ENCODE assay signal across 18 cellular contexts in genomic region chr1:43284711-43285110, GRCh38. TPM values are rescaled to one million over a fixed set of nuclear protein-coding genes. Genes with fewer than 3 reads are reported as not detected.
DNase-seq lines count a peak whose midpoint lies in the region; ATAC-seq, FAIRE-seq and TF ChIP-seq lines count a peak whose summit lies in the region.
"Had no signal": no experiment of that assay in that cellular context is flagged by ENCODE, and none has a peak within 500 bp of the region (broad histone marks: within the 10 kb centered on the region; RNA-seq: fewer than 3 reads in every experiment).

No MANE protein-coding gene starts in this region.

- H3K23ac ChIP-seq in H1 (ENCODE audit: insufficient read length): no peak overlapping the region
- H3K23ac ChIP-seq in mesendoderm (ENCODE audit: low read length): no peak overlapping the region

- H3K14ac ChIP-seq in H1 (ENCODE audit: insufficient read length): no peak overlapping the region

- peak overlapping the region; percentile 46 for H3K4ac ChIP-seq in H1 (replicated peaks; ENCODE audit: insufficient read length, low read depth, low read length)
- no peak overlapping the region for H3K4ac ChIP-seq in mesendoderm (ENCODE audit: low read depth, low read length)

- WGBS in H1 (ENCODE audit: extremely low coverage in 1 of 2, insufficient coverage in 1 of 2, insufficient read length in 1 of 2, insufficient replicate concordance in 2 of 2, low coverage in 1 of 2, low lambda C conversion rate in 2 of 2, missing lambda C conversion rate in 1 of 2), 2 experiments: 80% methylated on average over 11 of the region's 11 CpGs; no CpG with 5 or more reads in 1 of the 2 experiments
- no CpG with 5 or more reads among the region's 11 CpGs for WGBS in mesendoderm (ENCODE audit: extremely low coverage, insufficient coverage, low lambda C conversion rate)
- WGBS in transverse colon (ENCODE audit: low coverage in 1 of 2), 2 donors: 55% methylated on average over 11 of the region's 11 CpGs; no CpG with 5 or more reads in 1 of the 2 donors
- 89 to 91% (median 89%) methylated on average over 11 of the region's 11 CpGs for WGBS in adrenal gland, 4 donors

- H3K56ac ChIP-seq in H1 (replicated peaks; ENCODE audit: insufficient read length, low read depth, low read length): no peak overlapping the region
- peak overlapping the region; percentile 47 for H3K56ac ChIP-seq in mesendoderm (ENCODE audit: low read length)

- intact Hi-C loops in transverse colon (cut with DNase I; ENCODE audit: low total_unique reads) (no loop called here), adrenal gland (cut with DNase I) (no loop called here)

- H4K8ac ChIP-seq in H1 (ENCODE audit: extremely low read depth, insufficient read depth, low read length) (peak overlapping the region; percentile 68; the same call in 1 of the 2 replicates), mesendoderm (ENCODE audit: low read depth, low read length) (no peak overlapping the region)

- TF ChIP-seq CTCF in LNCaP clone FGC (IDR thresholded peaks at IDR 0.05; ENCODE audit: control insufficient read depth, extremely low read depth, insufficient read depth) (no peak), H1 (IDR thresholded peaks at IDR 0.05; ENCODE audit: control extremely low read depth in 1 of 3, insufficient read depth in 1 of 3, low read depth in 1 of 3, low read length in 3 of 3) (no peak), transverse colon (IDR thresholded peaks at IDR 0.05) (no peak), adrenal gland (IDR thresholded peaks at IDR 0.05) (no peak)

- H3K79me1 ChIP-seq in H1 (ENCODE audit: low read depth, low read length) (no peaks in the 10 kb centered on the region; the same call in none of the 2 replicates), mesendoderm (ENCODE audit: low read length) (no peaks in the 10 kb centered on the region)

- TF ChIP-seq EP300 in H1 (IDR thresholded peaks at IDR 0.05; ENCODE audit: borderline replicate concordance in 1 of 2, low read depth in 2 of 2, low read length in 2 of 2) (no peak), transverse colon (IDR thresholded peaks at IDR 0.05; ENCODE audit: low read depth) (no peak)

- peak overlapping the region; percentile 97 for H2BK12ac ChIP-seq in H1 (ENCODE audit: low read depth, low read length)

- in situ Hi-C loops in transverse colon (cut with MboI; ENCODE audit: low pct_ligation_motif_present in 1 of 4, low pct_unique_long_range_greater_than_20kb in 1 of 4, low sequenced_read_pairs in 3 of 4): no loop called here

- POLR2A ChIA-PET in H1 (lab: Charles Lee; ENCODE audit: partially characterized antibody): interaction anchor here (0.7 to 4.4 kb wide), 5 partner anchors 10 to 73 kb away, joined by 3 to 31 read pairs (median 12); partner anchors contain the start of genes CDC20 and TMEM125

- peak overlapping the region; percentile 85 for H3K4me3 ChIP-seq in LNCaP clone FGC (ENCODE audit: low read depth, low read length)
- H3K4me3 ChIP-seq in H1 (ENCODE audit: extremely low read depth in 1 of 4, insufficient read depth in 2 of 4, low read depth in 3 of 4, low read length in 4 of 4): peak overlapping the region; percentile 41 to 64 (median 60)
- H3K4me3 ChIP-seq in mesendoderm (ENCODE audit: low read length): no peak overlapping the region
- peak overlapping the region in 3 of 4 donors; percentile 37 to 47 (median 43) for H3K4me3 ChIP-seq in transverse colon
- no peak overlapping the region for H3K4me3 ChIP-seq in adrenal gland
- H3K4me3 ChIP-seq: GM23248 had no signal

- DNase-seq in LNCaP clone FGC (ENCODE audit: low read depth): no peak
- DNase-seq in H1 (ENCODE audit: low read depth in 1 of 2, low spot score in 2 of 2): no peak
- DNase-seq in mesendoderm: no peak
- no peak for DNase-seq in transverse colon
- DNase-seq in NCI-H187 treated with DMSO at 0.1 percent for 48 hours (lab: John Stamatoyannopoulos, UW): no peak
- DNase-seq in adrenal gland: no peak
- DNase-seq: activated CD4-positive, CD25-positive, alpha-beta regulatory T cell; activated CD8-positive, alpha-beta memory T cell treated with anti-CD3 and anti-CD28 coated beads, Interleukin-2, amount 50 U/mL, for 4 hours; CD4-positive, alpha-beta memory T cell; foreskin fibroblast; GM23248; SK-N-SH had no signal

- H3K9ac ChIP-seq in H1 (replicated peaks in 1 of 4; ENCODE audit: extremely low read depth in 1 of 4, low read depth in 3 of 4, low read length in 3 of 4) (peak overlapping the region in 1 of 4 experiments; percentile 76; a peak in 2 of 7 replicates), mesendoderm (ENCODE audit: low read length) (no peak overlapping the region)
- H3K9ac ChIP-seq: GM23248, SK-N-SH had no signal

- no peaks in the 10 kb centered on the region; a peak in 1 of 7 replicates for H3K27me3 ChIP-seq in H1 (replicated peaks in 1 of 4; ENCODE audit: control insufficient read depth in 3 of 4, extremely low read depth in 1 of 4, insufficient read depth in 3 of 4, low read length in 3 of 4)
- H3K27me3 ChIP-seq in mesendoderm (ENCODE audit: insufficient read depth, low read length, poor library complexity): no peaks in the 10 kb centered on the region
- H3K27me3 ChIP-seq in transverse colon: no peaks in the 10 kb centered on the region
- H3K27me3 ChIP-seq in adrenal gland: no peaks in the 10 kb centered on the region

- no peaks in the 10 kb centered on the region for H4K20me1 ChIP-seq in H1 (replicated peaks in 1 of 2; ENCODE audit: control insufficient read depth in 1 of 2, insufficient read depth in 2 of 2, low read length in 2 of 2)

- no peaks in the 10 kb centered on the region for H3K36me3 ChIP-seq in H1 (ENCODE audit: control insufficient read depth in 2 of 4, insufficient read depth in 4 of 4, low read length in 3 of 4)
- H3K36me3 ChIP-seq in mesendoderm (ENCODE audit: control insufficient read depth, insufficient read depth, low read length): no peaks in the 10 kb centered on the region
- H3K36me3 ChIP-seq in transverse colon: no peaks in the 10 kb centered on the region
- no peaks in the 10 kb centered on the region for H3K36me3 ChIP-seq in adrenal gland (replicated peaks in 1 of 2)

- peak overlapping the region; percentile 72 to 99 for H3K4me2 ChIP-seq in H1 (ENCODE audit: insufficient read depth in 1 of 2, low read depth in 2 of 2, low read length in 2 of 2)
- no peak overlapping the region for H3K4me2 ChIP-seq in mesendoderm (ENCODE audit: low read length)
- H3K4me2 ChIP-seq: SK-N-SH had no signal

- no peak for FAIRE-seq in H1 (lab: Jason Lieb, UNC)
- FAIRE-seq: colon, GM18507, islet of Langerhans had no signal

- H4K5ac ChIP-seq in H1 (ENCODE audit: insufficient read length, low read depth, low read length) (no peak overlapping the region), mesendoderm (ENCODE audit: low read length) (no peak overlapping the region)

- H2AFZ ChIP-seq in H1 (ENCODE audit: low read length): no peak overlapping the region
- H2AFZ ChIP-seq: GM23248 had no signal

- no peaks in the 10 kb centered on the region for H3K9me3 ChIP-seq in H1 (ENCODE audit: insufficient read depth in 2 of 2, low read depth in 1 of 2, low read length in 1 of 2)
- H3K9me3 ChIP-seq in transverse colon: no peaks in the 10 kb centered on the region
- H3K9me3 ChIP-seq in adrenal gland (replicated peaks in 1 of 3): no peaks in the 10 kb centered on the region
- H3K9me3 ChIP-seq: SK-N-SH had no signal

- CTCF ChIA-PET in H1 (lab: Charles Lee; ENCODE audit: partially characterized antibody): interaction anchor here (0.6 to 3.8 kb wide), 19 partner anchors 7 to 370 kb away, joined by 3 to 26 read pairs (median 6); partner anchors contain the start of gene TMEM125

- H2BK20ac ChIP-seq in H1 (ENCODE audit: low read length): peak overlapping the region; percentile 21; the same call in 1 of the 2 replicates

- TF ChIP-seq POLR2A in H1 (IDR thresholded peaks at IDR 0.05; ENCODE audit: control extremely low read depth in 1 of 2, low read depth in 2 of 2, low read length in 2 of 2) (no peak; a peak in 1 of 3 replicates), transverse colon (IDR thresholded peaks at IDR 0.05) (no peak), adrenal gland (IDR thresholded peaks at IDR 0.05) (no peak)

- H3K18ac ChIP-seq in H1 (ENCODE audit: extremely low read depth, low read length) (peak overlapping the region; percentile 51), mesendoderm (ENCODE audit: low read length) (no peak overlapping the region)

- peak overlapping the region; percentile 90 for H2BK5ac ChIP-seq in H1 (ENCODE audit: low read depth, low read length)
- H2BK5ac ChIP-seq in mesendoderm (ENCODE audit: low read length): no peak overlapping the region

- H2BK120ac ChIP-seq in H1 (replicated peaks; ENCODE audit: low read depth, low read length): no peak overlapping the region
- H2BK120ac ChIP-seq in mesendoderm (ENCODE audit: low read depth, low read length): no peak overlapping the region

- H3K79me2 ChIP-seq in H1 (ENCODE audit: control insufficient read depth in 1 of 2, insufficient read depth in 2 of 2, low read length in 2 of 2) (no peaks in the 10 kb centered on the region), mesendoderm (ENCODE audit: control insufficient read depth, insufficient read depth, low read length) (no peaks in the 10 kb centered on the region)

- H3K27ac ChIP-seq in H1 (ENCODE audit: low read depth, low read length) (peak overlapping the region; percentile 7; the same call in 1 of the 2 replicates), mesendoderm (ENCODE audit: low read depth, low read length) (no peak overlapping the region), transverse colon (peak overlapping the region; percentile 77 to 85 (median 82)), adrenal gland (no peak overlapping the region)
- H3K27ac ChIP-seq: GM23248, HL-60 had no signal

- peak overlapping the region; percentile 76 for H4K91ac ChIP-seq in H1 (replicated peaks; ENCODE audit: insufficient read length, low read length)

- no peak for ATAC-seq in GM19463 (IDR thresholded peaks at IDR 0.05; ENCODE audit: unreplicated experiment)

- H2AK5ac ChIP-seq in H1 (ENCODE audit: low read depth, low read length) (peak overlapping the region; percentile 96), mesendoderm (ENCODE audit: low read length) (peak overlapping the region; percentile 27)

- H2BK15ac ChIP-seq in H1 (ENCODE audit: low read length) (peak overlapping the region; percentile 99), mesendoderm (replicated peaks; ENCODE audit: low read depth) (no peak overlapping the region)

- no peak for TF ChIP-seq RAD21 in H1 (IDR thresholded peaks at IDR 0.05 in 1 of 2, conservative IDR thresholded peaks at IDR 0.05 in 1 of 2; ENCODE audit: low read depth in 2 of 2, low read length in 2 of 2)

- peaks cover 0 to 15% (median 12%) of the 10 kb centered on the region in 4 experiments; a peak in 6 of 7 replicates for H3K4me1 ChIP-seq in H1 (replicated peaks in 1 of 4; ENCODE audit: control insufficient read depth in 3 of 4, insufficient read depth in 4 of 4, low read length in 3 of 4)
- peaks cover 7% of the 10 kb centered on the region for H3K4me1 ChIP-seq in mesendoderm (ENCODE audit: control insufficient read depth, low read depth, low read length)
- H3K4me1 ChIP-seq in transverse colon: peaks cover 0 to 13% (median 7%) of the 10 kb centered on the region in 4 donors
- peaks cover 0 to 10% of the 10 kb centered on the region in 2 donors for H3K4me1 ChIP-seq in adrenal gland (replicated peaks in 1 of 2)

- peaks cover 3% of the 10 kb centered on the region; the same call in 1 of the 2 replicates for H3K23me2 ChIP-seq in H1 (ENCODE audit: low read depth, low read length)

RNA-seq across cellular contexts. Expression of gene C1orf210, which starts 0.7 kb away (rescaled TPM):
- total RNA-seq in H1 (2021; fragmentation: NEBNext Ultra II Directional; extraction: Animal tissue kit (Norgen Biotek cat#: 25700)): 10.6 and 12.0 TPM in 2 replicates
- polyA plus RNA-seq in H1 (2011; rRNA removed): 27.9 and 29.9 TPM in 2 replicates
- 25.0 TPM for polyA plus RNA-seq in H1 (2011; cell fraction: cytosol; rRNA removed)
- 10.0 TPM for polyA plus RNA-seq in H1 (2011; cell fraction: nucleus; rRNA removed)
- 10.1 to 12.6 TPM (median 10.7 TPM) in 4 replicates for polyA plus RNA-seq in H1 (2012, experiment 1 of 2)
- polyA plus RNA-seq in H1 (2012, experiment 2 of 2): 13.0 TPM
- 13.8 TPM for polyA plus RNA-seq in H1 (2013, experiment 1 of 2)
- polyA plus RNA-seq in H1 (2013, experiment 2 of 2): 16.0 TPM
- polyA minus RNA-seq in H1 (2011; rRNA and poly(A)+ RNA removed): 14.1 and 15.4 TPM in 2 replicates
- 5.4 TPM for polyA minus RNA-seq in H1 (2011; cell fraction: cytosol; rRNA and poly(A)+ RNA removed)
- polyA minus RNA-seq in H1 (2011; cell fraction: nucleus; rRNA and poly(A)+ RNA removed): 5.0 TPM
- 5.0 TPM for polyA plus RNA-seq in mesendoderm (2013, experiment 1 of 2)
- polyA plus RNA-seq in mesendoderm (2013, experiment 2 of 2): 4.9 TPM
- total RNA-seq in transverse colon: 100 to 1,000 TPM in 1 of 4 donors, 10 to 100 TPM in 3; 43.8 to 100 (median 57.6) TPM
- total RNA-seq in adrenal gland: not detected
- not detected for polyA plus RNA-seq in adrenal gland
- total RNA-seq: activated naive CD8-positive, alpha-beta T cell treated with anti-CD3 and anti-CD28 coated beads for 36 hours; CD4-positive, alpha-beta memory T cell; GM23248 had no signal
- polyA plus RNA-seq: CD4-positive, alpha-beta memory T cell; GM23248; SK-N-SH had no signal

RNA-seq across cellular contexts. Expression of gene TMEM125, which starts 14.9 kb away (rescaled TPM):
- total RNA-seq in H1 (2021; fragmentation: NEBNext Ultra II Directional; extraction: Animal tissue kit (Norgen Biotek cat#: 25700)): 24.6 and 26.5 TPM in 2 replicates
- polyA plus RNA-seq in H1 (2011; rRNA removed): 46.7 and 54.2 TPM in 2 replicates
- polyA plus RNA-seq in H1 (2011; cell fraction: cytosol; rRNA removed): 46.6 TPM
- 76.7 TPM for polyA plus RNA-seq in H1 (2011; cell fraction: nucleus; rRNA removed)
- polyA plus RNA-seq in H1 (2012, experiment 1 of 2): 14.5 to 42.9 TPM (median 25.8 TPM) in 4 replicates
- 26.3 TPM for polyA plus RNA-seq in H1 (2012, experiment 2 of 2)
- polyA plus RNA-seq in H1 (2013, experiment 1 of 2): 15.4 TPM
- 16.1 TPM for polyA plus RNA-seq in H1 (2013, experiment 2 of 2)
- 22.8 and 31.0 TPM in 2 replicates for polyA minus RNA-seq in H1 (2011; rRNA and poly(A)+ RNA removed)
- 25.0 TPM for polyA minus RNA-seq in H1 (2011; cell fraction: cytosol; rRNA and poly(A)+ RNA removed)
- 20.6 TPM for polyA minus RNA-seq in H1 (2011; cell fraction: nucleus; rRNA and poly(A)+ RNA removed)
- polyA plus RNA-seq in mesendoderm (2013, experiment 1 of 2): 10.8 TPM
- polyA plus RNA-seq in mesendoderm (2013, experiment 2 of 2): 8.4 TPM
- total RNA-seq in transverse colon: 10 to 100 TPM; 19.7 to 66.8 (median 51.2) TPM
- total RNA-seq in adrenal gland: 1 to 10 TPM in 3 of 8 donors, under 1 TPM in 3, not detected in 2; 0.14 to 2.1 (median 0.86) TPM
- polyA plus RNA-seq in adrenal gland: 1 to 10 TPM in 2 of 3 donors, under 1 TPM in 1; 0.72 to 1.6 (median 1.1) TPM
- total RNA-seq: CD4-positive, alpha-beta memory T cell; GM23248 had no signal
- polyA plus RNA-seq: CD4-positive, alpha-beta memory T cell; GM23248; SK-N-SH had no signal

RNA-seq across cellular contexts. Expression of gene TIE1, which starts 16.1 kb away (rescaled TPM):
- 2.2 and 2.7 TPM in 2 replicates for total RNA-seq in H1 (2021; fragmentation: NEBNext Ultra II Directional; extraction: Animal tissue kit (Norgen Biotek cat#: 25700))
- 0.74 and 1.5 TPM in 2 replicates for polyA plus RNA-seq in H1 (2011; rRNA removed)
- 1.2 TPM for polyA plus RNA-seq in H1 (2011; cell fraction: cytosol; rRNA removed)
- 3.8 TPM for polyA plus RNA-seq in H1 (2011; cell fraction: nucleus; rRNA removed)
- polyA plus RNA-seq in H1 (2012, experiment 1 of 2): 1.1 to 1.7 TPM (median 1.6 TPM) in 4 replicates
- polyA plus RNA-seq in H1 (2012, experiment 2 of 2): 1.4 TPM
- polyA plus RNA-seq in H1 (2013, experiment 1 of 2): 5.6 TPM
- polyA plus RNA-seq in H1 (2013, experiment 2 of 2): 4.5 TPM
- polyA minus RNA-seq in H1 (2011; rRNA and poly(A)+ RNA removed): 1.7 and 1.9 TPM in 2 replicates
- polyA minus RNA-seq in H1 (2011; cell fraction: cytosol; rRNA and poly(A)+ RNA removed): 5.9 TPM
- polyA minus RNA-seq in H1 (2011; cell fraction: nucleus; rRNA and poly(A)+ RNA removed): 3.0 TPM
- 1.3 TPM for polyA plus RNA-seq in mesendoderm (2013, experiment 1 of 2)
- polyA plus RNA-seq in mesendoderm (2013, experiment 2 of 2): 2.1 TPM
- total RNA-seq in transverse colon: 1 to 10 TPM; 2.4 to 7.8 (median 5.3) TPM
- 10 to 100 TPM; 21.7 to 49.8 (median 31.9) TPM for total RNA-seq in adrenal gland
- polyA plus RNA-seq in adrenal gland: 10 to 100 TPM in 2 of 3 donors, 1 to 10 TPM in 1; 5.0 to 28.6 (median 19.6) TPM
- total RNA-seq: CD4-positive, alpha-beta memory T cell; GM23248 had no signal
- polyA plus RNA-seq: CD4-positive, alpha-beta memory T cell had no signal

RNA-seq across cellular contexts. Expression of gene MPL, which starts 52.9 kb away (rescaled TPM):
- total RNA-seq in H1 (2021; fragmentation: NEBNext Ultra II Directional; extraction: Animal tissue kit (Norgen Biotek cat#: 25700)): not detected in 2 replicates
- polyA plus RNA-seq in H1 (2011; rRNA removed) (0.08 and 0.11 TPM in 2 replicates), adrenal gland (under 1 TPM in 2 of 3 donors, not detected in 1; 0.15 to 0.40 TPM)
- polyA plus RNA-seq in H1 (2011; cell fraction: cytosol; rRNA removed): not detected
- 0.07 TPM for polyA plus RNA-seq in H1 (2011; cell fraction: nucleus; rRNA removed)
- 0.27 to 0.55 TPM (median 0.43 TPM) in 3 of 4 replicates, not detected in the other for polyA plus RNA-seq in H1 (2012, experiment 1 of 2)
- polyA plus RNA-seq in H1 (2012, experiment 2 of 2): not detected
- polyA plus RNA-seq in H1 (2013, experiment 1 of 2): 0.04 TPM
- polyA plus RNA-seq in H1 (2013, experiment 2 of 2): 0.09 TPM
- polyA minus RNA-seq in H1 (2011; rRNA and poly(A)+ RNA removed): 0.15 TPM in 1 of 2 replicates, not detected in the other
- not detected for polyA minus RNA-seq in H1 (2011; cell fraction: cytosol; rRNA and poly(A)+ RNA removed)
- not detected for polyA minus RNA-seq in H1 (2011; cell fraction: nucleus; rRNA and poly(A)+ RNA removed)
- 0.07 TPM for polyA plus RNA-seq in mesendoderm (2013, experiment 1 of 2)
- 0.07 TPM for polyA plus RNA-seq in mesendoderm (2013, experiment 2 of 2)
- total RNA-seq in transverse colon (under 1 TPM in 1 of 4 donors, not detected in 3; 0.32 TPM), adrenal gland (under 1 TPM in 3 of 8 donors, not detected in 5; 0.21 to 0.61 (median 0.50) TPM)
- total RNA-seq: activated naive CD8-positive, alpha-beta T cell treated with anti-CD3 and anti-CD28 coated beads for 36 hours; CD4-positive, alpha-beta memory T cell; GM23248 had no signal
- polyA plus RNA-seq: CD4-positive, alpha-beta memory T cell; GM23248; SK-N-SH had no signal

Comparison
In these comparisons a context has a peak if more than half of its experiments do, and no peak if none do; other contexts are left out.
1. H3K4me3 ChIP-seq: peak in LNCaP clone FGC (single experiment), H1 (4 of 4) and transverse colon (3 of 4); none in mesendoderm (single experiment) and adrenal gland (0 of 4).
2. H3K27ac ChIP-seq: peak in H1 (single experiment) and transverse colon (4 of 4); none in mesendoderm (single experiment) and adrenal gland (0 of 5).
3. RNA of gene C1orf210, which starts 0.7 kb away (total RNA-seq): 43.8 to 100 TPM in transverse colon and 10.6 to 12.0 TPM in H1; not detected in adrenal gland; every median in the first group is over 10 times any median in the second.